ENCODE assay signal across 30 cellular contexts in genomic region chr5:85488295-85488694, GRCh38.
"Had no signal": no experiment of that assay in that cellular context is flagged by ENCODE, and none has a peak within 500 bp of the region (broad histone marks: within the 10 kb centered on the region; RNA-seq: fewer than 3 reads in every experiment).

No MANE protein-coding gene starts in this region.

- H3K36me3 ChIP-seq: brain microvascular endothelial cell, colonic mucosa, esophagus squamous epithelium, gastroesophageal sphincter, heart right ventricle had no signal

- H3K4me3 ChIP-seq: colonic mucosa, esophagus squamous epithelium, gastroesophageal sphincter, heart right ventricle, hepatocyte had no signal

- DNase-seq: activated CD4-positive, alpha-beta T cell treated with anti-CD3 and anti-CD28 coated beads for 1 hour; activated CD4-positive, alpha-beta T cell treated with anti-CD3 and anti-CD28 coated beads for 4 hours; activated CD4-positive, alpha-beta T cell treated with anti-CD3 and anti-CD28 coated beads, Interleukin-2, amount 10 ng/mL, durations not matched to agents 7 days and 5 days; activated CD4-positive, alpha-beta T cell treated with anti-CD3 and anti-CD28 coated beads, Interleukin-2, amount 50 U/mL, for 4 hours; activated CD8-positive, alpha-beta memory T cell treated with anti-CD3 and anti-CD28 coated beads for 24 hours; activated CD8-positive, alpha-beta T cell treated with anti-CD3 and anti-CD28 coated beads for 36 hours; activated effector memory CD4-positive, alpha-beta T cell treated with Interleukin-2 at 50 U/mL for 16 hours; activated gamma-delta T cell treated with Interleukin-2 at 50 U/mL for 16 hours; activated naive CD4-positive, alpha-beta T cell treated with anti-CD3 and anti-CD28 coated beads, Interleukin-2, amount 50 U/mL, for 16 hours; activated naive CD4-positive, alpha-beta T cell treated with Interleukin-2 at 50 U/mL for 16 hours; activated T-cell treated with anti-CD3 and anti-CD28 coated beads, Interleukin-2, amount 50 U/mL, for 4 hours; amniotic stem cell; anterior cingulate cortex; brain microvascular endothelial cell; cerebellar nuclear complex; colonic mucosa; effector CD8-positive, alpha-beta T cell; esophagus squamous epithelium; foreskin melanocyte; heart right ventricle; T-helper 2 cell had no signal

- H3K4me1 ChIP-seq: colonic mucosa, esophagus squamous epithelium, gastroesophageal sphincter, heart right ventricle had no signal

- H3K79me2 ChIP-seq: hepatocyte had no signal

- H3K27ac ChIP-seq: brain microvascular endothelial cell, colonic mucosa, epithelial cell of prostate, esophagus squamous epithelium, gastroesophageal sphincter, heart right ventricle, hepatocyte, VCaP had no signal

- H3K27me3 ChIP-seq: brain microvascular endothelial cell, colonic mucosa, esophagus squamous epithelium, gastroesophageal sphincter, heart right ventricle, hepatocyte had no signal

- H3K9me3 ChIP-seq: colonic mucosa had no signal

- H3K4me2 ChIP-seq: hepatocyte had no signal

- H2AFZ ChIP-seq: hepatocyte had no signal

- ATAC-seq: activated CD8-positive, alpha-beta T cell treated with anti-CD3 and anti-CD28 coated beads for 36 hours; activated T-cell treated with anti-CD3 and anti-CD28 coated beads, Interleukin-2, amount 50 U/mL, for 4 hours; activated T-helper 17 cell treated with anti-CD3 and anti-CD28 coated beads, Interleukin-2, amount 50 U/mL, for 72 hours; gastroesophageal sphincter; heart right ventricle; WTC11 had no signal

- FAIRE-seq: astrocyte, bronchial epithelial cell, endothelial cell of umbilical vein had no signal
